ENCODE assay signal across 8 cellular contexts in genomic region chr1:15948600-15949452, GRCh38. TPM values are rescaled to one million over a fixed set of nuclear protein-coding genes. Genes with fewer than 3 reads are reported as not detected.
DNase-seq lines count a peak whose midpoint lies in the region; ATAC-seq, FAIRE-seq and TF ChIP-seq lines count a peak whose summit lies in the region.

No MANE protein-coding gene starts in this region.

- ATAC-seq in activated CD4-positive, CD25-positive, alpha-beta regulatory T cell treated with anti-CD3 and anti-CD28 coated beads, Interleukin-2, amount 50 U/mL, for 24 hours, result peak; percentile 15 to 21
- ATAC-seq in lower lobe of right lung, result peak; percentile 75 to 82

- H3K9me3 ChIP-seq in NT2/D1 (ENCODE audit: insufficient read depth, low read length), result no peaks in the 10 kb centered on the region
- H3K9me3 ChIP-seq in lower lobe of right lung, result no peaks in the 10 kb centered on the region

- peak overlapping the region; percentile 66 for H3K9ac ChIP-seq in NT2/D1 (ENCODE audit: insufficient read length, low read depth)

- TF ChIP-seq CTCF in bronchial epithelial cell (IDR thresholded peaks at IDR 0.05; ENCODE audit: insufficient read depth, low read length, severe bottlenecking) (no peak), lower lobe of right lung (IDR thresholded peaks at IDR 0.05) (no peak)

- H3K27ac ChIP-seq in lower lobe of right lung (peak overlapping the region; percentile 86), temporal lobe (ENCODE audit: low read depth, low read length) (peak overlapping the region; percentile 81)

- peaks cover 51% of the 10 kb centered on the region for H3K36me3 ChIP-seq in NT2/D1 (ENCODE audit: insufficient read depth, insufficient read length, low read length)
- peaks cover 31% of the 10 kb centered on the region for H3K36me3 ChIP-seq in bronchial epithelial cell (ENCODE audit: control insufficient read depth, insufficient read depth, low read length)
- peaks cover 45% of the 10 kb centered on the region for H3K36me3 ChIP-seq in lower lobe of right lung

- H3K4me1 ChIP-seq in NT2/D1 (ENCODE audit: insufficient read depth, insufficient read length) (peaks cover 17% of the 10 kb centered on the region), lower lobe of right lung (peaks cover 62% of the 10 kb centered on the region)

- no peak for DNase-seq in activated CD4-positive, CD25-positive, alpha-beta regulatory T cell treated with anti-CD3 and anti-CD28 coated beads, Interleukin-2, amount 50 U/mL, for 72 hours
- DNase-seq in NT2/D1 (ENCODE audit: low read depth, low spot score), result no peak
- DNase-seq in bronchial epithelial cell (ENCODE audit: low read depth), result peak; percentile 92
- peak; percentile 79 for DNase-seq in lower lobe of right lung
- DNase-seq in G401 (ENCODE audit: low spot score), result no peak
- DNase-seq in SK-N-DZ (ENCODE audit: low spot score), result no peak

- no peak for FAIRE-seq in bronchial epithelial cell (lab: Jason Lieb, UNC)

- H3K27me3 ChIP-seq in NT2/D1 (ENCODE audit: insufficient read depth, insufficient read length) (no peaks in the 10 kb centered on the region), bronchial epithelial cell (ENCODE audit: control insufficient read depth, insufficient read depth, low read length) (no peaks in the 10 kb centered on the region), lower lobe of right lung (ENCODE audit: low read depth) (no peaks in the 10 kb centered on the region)

- in situ Hi-C loops in G401 (cut with HindIII; ENCODE audit: low sequenced_read_pairs), result no loop called here

- H3K4me3 ChIP-seq in NT2/D1 (ENCODE audit: insufficient read length, low read depth), result no peak overlapping the region
- H3K4me3 ChIP-seq in bronchial epithelial cell (ENCODE audit: low read depth, low read length), result no peak overlapping the region
- peak overlapping the region; percentile 37 for H3K4me3 ChIP-seq in lower lobe of right lung

- intact Hi-C loops in lower lobe of right lung (cut with DNase I), result no loop called here

RNA-seq across cellular contexts. Expression of gene ZBTB17, which starts 27.1 kb away (rescaled TPM):
- 33.7 and 34.3 TPM in 2 replicates for total RNA-seq in bronchial epithelial cell
- 37.7 TPM for total RNA-seq in lower lobe of right lung
- 26.3 TPM for total RNA-seq in temporal lobe
- 32.8 and 43.4 TPM in 2 replicates for total RNA-seq in G401 (2014; rRNA removed; shearing (Covaris generic))
- polyA plus RNA-seq in SK-N-DZ (2014; cell fraction: cytosol; rRNA removed), result 30.0 and 32.6 TPM in 2 replicates
- 143 and 161 TPM in 2 replicates for polyA plus RNA-seq in SK-N-DZ (2014; cell fraction: nucleus; rRNA removed)

RNA-seq across cellular contexts. Expression of gene SRARP, which starts 55.2 kb away (rescaled TPM):
- total RNA-seq in bronchial epithelial cell (not detected in 2 replicates), lower lobe of right lung (0.21 TPM), temporal lobe (1.5 TPM)
- not detected in 2 replicates for total RNA-seq in G401 (2014; rRNA removed; shearing (Covaris generic))
- polyA plus RNA-seq in SK-N-DZ (2014; cell fraction: cytosol; rRNA removed), result not detected in 2 replicates
- not detected in 2 replicates for polyA plus RNA-seq in SK-N-DZ (2014; cell fraction: nucleus; rRNA removed)

Comparison
In these comparisons a context has a peak if more than half of its experiments do, and no peak if none do; other contexts are left out.
1. DNase-seq: peak in bronchial epithelial cell (single experiment) and lower lobe of right lung (single experiment); none in activated CD4-positive, CD25-positive, alpha-beta regulatory T cell treated with anti-CD3 and anti-CD28 coated beads, Interleukin-2, amount 50 U/mL, for 72 hours (single experiment), NT2/D1 (single experiment), G401 (single experiment) and SK-N-DZ (single experiment).